1 cellular context compared by ENCODE assay signal in the genomic region with DNA sequence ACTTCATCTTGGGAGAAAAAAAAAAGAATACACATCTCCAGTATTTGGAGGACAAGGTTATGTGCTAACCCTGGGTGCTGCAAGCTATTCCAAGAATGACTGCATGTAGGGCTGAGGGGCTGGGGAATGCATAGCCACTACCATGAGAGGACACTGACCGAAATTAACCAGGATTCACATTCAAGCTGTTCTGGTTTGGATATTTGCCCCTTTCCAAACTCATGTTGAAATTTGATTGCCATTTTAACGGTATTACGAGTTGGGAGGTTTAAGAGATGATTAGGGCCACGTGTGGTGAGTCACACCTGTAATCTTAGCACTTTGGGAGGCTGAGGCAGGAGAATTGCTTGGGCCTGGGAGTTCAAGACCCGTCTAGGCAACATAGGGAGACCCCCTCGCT.
TF ChIP-seq lines count a peak whose summit lies in the region.

No MANE protein-coding gene starts in this region.

TF ChIP-seq in IMR-90, 13 proteins besides CTCF, POLR2A, EP300 and RAD21 (continued from another document):
- TF ChIP-seq, protein P1, sequence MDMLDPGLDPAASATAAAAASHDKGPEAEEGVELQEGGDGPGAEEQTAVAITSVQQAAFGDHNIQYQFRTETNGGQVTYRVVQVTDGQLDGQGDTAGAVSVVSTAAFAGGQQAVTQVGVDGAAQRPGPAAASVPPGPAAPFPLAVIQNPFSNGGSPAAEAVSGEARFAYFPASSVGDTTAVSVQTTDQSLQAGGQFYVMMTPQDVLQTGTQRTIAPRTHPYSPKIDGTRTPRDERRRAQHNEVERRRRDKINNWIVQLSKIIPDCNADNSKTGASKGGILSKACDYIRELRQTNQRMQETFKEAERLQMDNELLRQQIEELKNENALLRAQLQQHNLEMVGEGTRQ (IDR thresholded peaks at IDR 0.05; ENCODE audit: low read depth, low read length): no peak
- TF ChIP-seq CEBPB (IDR thresholded peaks at IDR 0.05; ENCODE audit: low read depth, low read length) (no peak), RFX5 (IDR thresholded peaks at IDR 0.05; ENCODE audit: low read depth, low read length) (no peak), RCOR1 (IDR thresholded peaks at IDR 0.05; ENCODE audit: insufficient replicate concordance, low read length) (no peak), SMC3 (IDR thresholded peaks at IDR 0.05; ENCODE audit: low read depth, low read length) (no peak)
